20 cellular contexts compared by ENCODE assay signal in genomic region chr1:55588300-55588699, GRCh38.
A peak's percentile ranks its signal among the peaks of the same experiment; 100 is the strongest.
DNase-seq lines count a peak whose midpoint lies in the region; ATAC-seq and TF ChIP-seq lines count a peak whose summit lies in the region.
"Had no signal": no experiment of that assay in that cellular context is flagged by ENCODE, and none has a peak within 500 bp of the region (broad histone marks: within the 10 kb centered on the region; RNA-seq: fewer than 3 reads in every experiment).

No MANE protein-coding gene starts in this region.

- H3K9ac ChIP-seq in adipocyte (ENCODE audit: low read length) = peak overlapping the region; percentile 81

- DNase-seq in adipocyte (ENCODE audit: low read depth) = no peak
- DNase-seq in esophagus squamous epithelium (lab: John Stamatoyannopoulos, UW) = no peak
- no peak for DNase-seq in sciatic nerve (ENCODE audit: low spot score)
- DNase-seq in vagina (ENCODE audit: extremely low spot score in 2 of 2) = no peak
- DNase-seq in dermis blood vessel endothelial cell = no peak
- no peak for DNase-seq in activated CD4-positive, alpha-beta T cell treated with anti-CD3 and anti-CD28 coated beads, Interleukin-2, amount 50 U/mL, for 4 hours
- DNase-seq: ACHN, AML-193, DMS79 treated with DMSO at 0.1 percent for 48 hours, H9, KG1, MV-4-11, NCI-H1694 treated with DMSO at 0.1 percent for 48 hours, NCI-H524, PC-9, SIG-M5 had no signal

- TF ChIP-seq POLR2A in esophagus squamous epithelium (IDR thresholded peaks at IDR 0.05) (no peak), vagina (IDR thresholded peaks at IDR 0.05) (no peak)

- H3K27me3 ChIP-seq in adipocyte (replicated peaks; ENCODE audit: control insufficient read depth, insufficient read depth, low read length) = no peaks in the 10 kb centered on the region
- H3K27me3 ChIP-seq in esophagus squamous epithelium = no peaks in the 10 kb centered on the region
- no peaks in the 10 kb centered on the region for H3K27me3 ChIP-seq in vagina

- WGBS in esophagus squamous epithelium, 2 donors = 25 to 51% methylated on average over 2 of the region's 2 CpGs

- H3K27ac ChIP-seq in esophagus squamous epithelium (peak overlapping the region in 3 of 4 donors; percentile 23 to 69 (median 51)), vagina (peak overlapping the region; percentile 91)
- H3K27ac ChIP-seq: C4-2B, PC-9, RWPE1 had no signal

- no peaks in the 10 kb centered on the region for H3K9me3 ChIP-seq in adipocyte (ENCODE audit: control insufficient read depth, low read length)
- no peaks in the 10 kb centered on the region for H3K9me3 ChIP-seq in esophagus squamous epithelium
- no peaks in the 10 kb centered on the region for H3K9me3 ChIP-seq in vagina

- no peaks in the 10 kb centered on the region for H3K36me3 ChIP-seq in adipocyte (ENCODE audit: control insufficient read depth, insufficient read depth, low read length, severe bottlenecking)
- H3K36me3 ChIP-seq in esophagus squamous epithelium = no peaks in the 10 kb centered on the region
- H3K36me3 ChIP-seq in vagina = no peaks in the 10 kb centered on the region

- H3K4me1 ChIP-seq in adipocyte (ENCODE audit: control insufficient read depth, insufficient read depth, low read length) (peaks cover 54% of the 10 kb centered on the region), esophagus squamous epithelium (peaks cover 0 to 22% (median 6%) of the 10 kb centered on the region in 3 donors), vagina (peaks cover 60% of the 10 kb centered on the region)

- H3K4me3 ChIP-seq in adipocyte (ENCODE audit: low read length) (no peak overlapping the region), esophagus squamous epithelium (no peak overlapping the region), vagina (no peak overlapping the region)
- H3K4me3 ChIP-seq: PC-9 had no signal

- TF ChIP-seq CTCF in esophagus squamous epithelium (IDR thresholded peaks at IDR 0.05) = no peak
- TF ChIP-seq CTCF in vagina (IDR thresholded peaks at IDR 0.05) = no peak

- peak; percentile 72 for ATAC-seq in sciatic nerve
- no peak for ATAC-seq in activated CD4-positive, CD25-positive, alpha-beta regulatory T cell treated with anti-CD3 and anti-CD28 coated beads, Interleukin-2, amount 50 U/mL, for 24 hours
- ATAC-seq: HepG2 had no signal

- intact Hi-C loops in esophagus squamous epithelium (cut with DNase I) = no loop called here
- intact Hi-C loops in sciatic nerve (cut with DNase I) = no loop called here
- intact Hi-C loops in vagina (cut with DNase I) = loop anchor here (10.0 kb wide), 1 partner anchor 47 kb away; no protein-coding TSS in a partner anchor
